Comparison of ENCODE assay signal across 1 cellular context in genomic region chr17:51166198-51166986, GRCh38.
TF ChIP-seq lines count a peak whose summit lies in the region.

Gene NME2, plus strand, starts transcription at chr17:51166411. Its CDS starts 420 bp downstream, at chr17:51166831.

TF ChIP-seq in HepG2, 621 proteins besides CTCF, POLR2A, EP300 and RAD21 (continued from another document and continues in another):
- TF ChIP-seq ZBTB3 (CRISPR knock-in tag; IDR thresholded peaks at IDR 0.05; ENCODE audit: borderline replicate concordance, low read depth): no peak
- peak; percentile 12; the same call in 1 of the 2 replicates for TF ChIP-seq FOSL2 (CRISPR knock-in tag; IDR thresholded peaks at IDR 0.05)
- peak; percentile 70; the same call in 1 of the 2 replicates for TF ChIP-seq ZNF614 (CRISPR knock-in tag; IDR thresholded peaks at IDR 0.05; ENCODE audit: borderline replicate concordance)
- peak; percentile 90; the same call in 2 of the 3 replicates for TF ChIP-seq MXI1 (IDR thresholded peaks at IDR 0.05; ENCODE audit: borderline replicate concordance, low read depth, low read length)
- no peak; the same call in 1 of the 2 replicates for TF ChIP-seq MIER3 (CRISPR knock-in tag; IDR thresholded peaks at IDR 0.05; ENCODE audit: borderline replicate concordance)
- peak; percentile 11 for TF ChIP-seq ASH2L (IDR thresholded peaks at IDR 0.05; ENCODE audit: insufficient read length, low read depth, low read length)
- 0 out of 2 replicates have a peak, but pooled peaks have one; percentile 13 for TF ChIP-seq PLSCR1 (CRISPR knock-in tag; IDR thresholded peaks at IDR 0.05; ENCODE audit: borderline replicate concordance)
- peak; percentile 34; the same call in 1 of the 2 replicates for TF ChIP-seq ZNF274 (CRISPR knock-in tag; IDR thresholded peaks at IDR 0.05)
- 0 out of 2 replicates have a peak, but pooled peaks have one; percentile 58 for TF ChIP-seq PITX1 (CRISPR knock-in tag; IDR thresholded peaks at IDR 0.05)
- peak; percentile 67 for TF ChIP-seq ELF1 (CRISPR knock-in tag; IDR thresholded peaks at IDR 0.05)
- 0 out of 2 replicates have a peak, but pooled peaks have one; percentile 61 for TF ChIP-seq ZNF292 (CRISPR knock-in tag; IDR thresholded peaks at IDR 0.05; ENCODE audit: borderline replicate concordance, low read depth)
- no peak for TF ChIP-seq FOXK2 (IDR thresholded peaks at IDR 0.05)
- peak; percentile 92 for TF ChIP-seq PHF8 (CRISPR knock-in tag; IDR thresholded peaks at IDR 0.05)
- TF ChIP-seq ZNF441 (CRISPR knock-in tag; IDR thresholded peaks at IDR 0.05; ENCODE audit: borderline replicate concordance): peak; percentile 88
- TF ChIP-seq HNF1A (IDR thresholded peaks at IDR 0.05; ENCODE audit: low read depth): no peak
- TF ChIP-seq HNF1A (CRISPR knock-in tag; IDR thresholded peaks at IDR 0.05; ENCODE audit: borderline replicate concordance): 0 out of 2 replicates have a peak, but pooled peaks have one; percentile 16
- TF ChIP-seq ZMYM4 (CRISPR knock-in tag; IDR thresholded peaks at IDR 0.05): peak; percentile 59
- TF ChIP-seq BORCS8-MEF2B (CRISPR knock-in tag; IDR thresholded peaks at IDR 0.05): 0 out of 2 replicates have a peak, but pooled peaks have one; percentile 9
- TF ChIP-seq ATRX (CRISPR knock-in tag; IDR thresholded peaks at IDR 0.05; ENCODE audit: borderline replicate concordance): no peak
- no peak for TF ChIP-seq TBX3 (IDR thresholded peaks at IDR 0.05; ENCODE audit: borderline replicate concordance)
- peak; percentile 12; the same call in 1 of the 2 replicates for TF ChIP-seq BRD4 (CRISPR knock-in tag; IDR thresholded peaks at IDR 0.05)
- no peak for TF ChIP-seq TCF12 (IDR thresholded peaks at IDR 0.05)
- peak; percentile 66; the same call in 1 of the 2 replicates for TF ChIP-seq TCF12 (CRISPR knock-in tag; IDR thresholded peaks at IDR 0.05)
- TF ChIP-seq, protein P1, sequence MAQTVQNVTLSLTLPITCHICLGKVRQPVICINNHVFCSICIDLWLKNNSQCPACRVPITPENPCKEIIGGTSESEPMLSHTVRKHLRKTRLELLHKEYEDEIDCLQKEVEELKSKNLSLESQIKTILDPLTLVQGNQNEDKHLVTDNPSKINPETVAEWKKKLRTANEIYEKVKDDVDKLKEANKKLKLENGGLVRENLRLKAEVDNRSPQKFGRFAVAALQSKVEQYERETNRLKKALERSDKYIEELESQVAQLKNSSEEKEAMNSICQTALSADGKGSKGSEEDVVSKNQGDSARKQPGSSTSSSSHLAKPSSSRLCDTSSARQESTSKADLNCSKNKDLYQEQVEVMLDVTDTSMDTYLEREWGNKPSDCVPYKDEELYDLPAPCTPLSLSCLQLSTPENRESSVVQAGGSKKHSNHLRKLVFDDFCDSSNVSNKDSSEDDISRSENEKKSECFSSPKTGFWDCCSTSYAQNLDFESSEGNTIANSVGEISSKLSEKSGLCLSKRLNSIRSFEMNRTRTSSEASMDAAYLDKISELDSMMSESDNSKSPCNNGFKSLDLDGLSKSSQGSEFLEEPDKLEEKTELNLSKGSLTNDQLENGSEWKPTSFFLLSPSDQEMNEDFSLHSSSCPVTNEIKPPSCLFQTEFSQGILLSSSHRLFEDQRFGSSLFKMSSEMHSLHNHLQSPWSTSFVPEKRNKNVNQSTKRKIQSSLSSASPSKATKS (CRISPR knock-in tag; IDR thresholded peaks at IDR 0.05): no peak
- TF ChIP-seq AHR (CRISPR knock-in tag; IDR thresholded peaks at IDR 0.05): peak; percentile 72; the same call in 1 of the 2 replicates
- TF ChIP-seq, protein P2, sequence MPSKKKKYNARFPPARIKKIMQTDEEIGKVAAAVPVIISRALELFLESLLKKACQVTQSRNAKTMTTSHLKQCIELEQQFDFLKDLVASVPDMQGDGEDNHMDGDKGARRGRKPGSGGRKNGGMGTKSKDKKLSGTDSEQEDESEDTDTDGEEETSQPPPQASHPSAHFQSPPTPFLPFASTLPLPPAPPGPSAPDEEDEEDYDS (CRISPR knock-in tag; IDR thresholded peaks at IDR 0.05): peak; percentile 62; the same call in 1 of the 2 replicates
- TF ChIP-seq ATF7-NPFF (CRISPR knock-in tag; IDR thresholded peaks at IDR 0.05; ENCODE audit: low read depth): peak; percentile 84
- TF ChIP-seq, protein P3, sequence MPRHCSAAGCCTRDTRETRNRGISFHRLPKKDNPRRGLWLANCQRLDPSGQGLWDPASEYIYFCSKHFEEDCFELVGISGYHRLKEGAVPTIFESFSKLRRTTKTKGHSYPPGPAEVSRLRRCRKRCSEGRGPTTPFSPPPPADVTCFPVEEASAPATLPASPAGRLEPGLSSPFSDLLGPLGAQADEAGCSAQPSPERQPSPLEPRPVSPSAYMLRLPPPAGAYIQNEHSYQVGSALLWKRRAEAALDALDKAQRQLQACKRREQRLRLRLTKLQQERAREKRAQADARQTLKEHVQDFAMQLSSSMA (CRISPR knock-in tag; IDR thresholded peaks at IDR 0.05): 0 out of 2 replicates have a peak, but pooled peaks have one; percentile 10
- TF ChIP-seq, protein P4, sequence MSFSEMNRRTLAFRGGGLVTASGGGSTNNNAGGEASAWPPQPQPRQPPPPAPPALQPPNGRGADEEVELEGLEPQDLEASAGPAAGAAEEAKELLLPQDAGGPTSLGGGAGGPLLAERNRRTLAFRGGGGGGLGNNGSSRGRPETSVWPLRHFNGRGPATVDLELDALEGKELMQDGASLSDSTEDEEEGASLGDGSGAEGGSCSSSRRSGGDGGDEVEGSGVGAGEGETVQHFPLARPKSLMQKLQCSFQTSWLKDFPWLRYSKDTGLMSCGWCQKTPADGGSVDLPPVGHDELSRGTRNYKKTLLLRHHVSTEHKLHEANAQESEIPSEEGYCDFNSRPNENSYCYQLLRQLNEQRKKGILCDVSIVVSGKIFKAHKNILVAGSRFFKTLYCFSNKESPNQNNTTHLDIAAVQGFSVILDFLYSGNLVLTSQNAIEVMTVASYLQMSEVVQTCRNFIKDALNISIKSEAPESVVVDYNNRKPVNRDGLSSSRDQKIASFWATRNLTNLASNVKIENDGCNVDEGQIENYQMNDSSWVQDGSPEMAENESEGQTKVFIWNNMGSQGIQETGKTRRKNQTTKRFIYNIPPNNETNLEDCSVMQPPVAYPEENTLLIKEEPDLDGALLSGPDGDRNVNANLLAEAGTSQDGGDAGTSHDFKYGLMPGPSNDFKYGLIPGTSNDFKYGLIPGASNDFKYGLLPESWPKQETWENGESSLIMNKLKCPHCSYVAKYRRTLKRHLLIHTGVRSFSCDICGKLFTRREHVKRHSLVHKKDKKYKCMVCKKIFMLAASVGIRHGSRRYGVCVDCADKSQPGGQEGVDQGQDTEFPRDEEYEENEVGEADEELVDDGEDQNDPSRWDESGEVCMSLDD (CRISPR knock-in tag; IDR thresholded peaks at IDR 0.05; ENCODE audit: borderline replicate concordance): no peak
- TF ChIP-seq ZNF576 (CRISPR knock-in tag; IDR thresholded peaks at IDR 0.05): no peak
- TF ChIP-seq, protein P5, sequence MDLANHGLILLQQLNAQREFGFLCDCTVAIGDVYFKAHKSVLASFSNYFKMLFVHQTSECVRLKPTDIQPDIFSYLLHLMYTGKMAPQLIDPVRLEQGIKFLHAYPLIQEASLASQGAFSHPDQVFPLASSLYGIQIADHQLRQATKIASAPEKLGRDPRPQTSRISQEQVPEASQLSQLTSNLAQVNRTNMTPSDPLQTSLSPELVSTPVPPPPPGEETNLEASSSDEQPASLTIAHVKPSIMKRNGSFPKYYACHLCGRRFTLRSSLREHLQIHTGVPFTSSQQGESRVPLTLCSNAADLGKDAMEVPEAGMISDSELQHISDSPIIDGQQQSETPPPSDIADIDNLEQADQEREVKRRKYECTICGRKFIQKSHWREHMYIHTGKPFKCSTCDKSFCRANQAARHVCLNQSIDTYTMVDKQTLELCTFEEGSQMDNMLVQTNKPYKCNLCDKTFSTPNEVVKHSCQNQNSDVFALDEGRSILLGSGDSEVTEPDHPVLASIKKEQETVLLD (CRISPR knock-in tag; IDR thresholded peaks at IDR 0.05; ENCODE audit: low read depth): peak; percentile 86
- TF ChIP-seq MTA1 (CRISPR knock-in tag; IDR thresholded peaks at IDR 0.05; ENCODE audit: borderline replicate concordance): peak; percentile 78; the same call in 1 of the 2 replicates
- TF ChIP-seq ZBTB25 (CRISPR knock-in tag; IDR thresholded peaks at IDR 0.05): peak; percentile 79
- TF ChIP-seq ZNF20 (CRISPR knock-in tag; IDR thresholded peaks at IDR 0.05): no peak
- no peak for TF ChIP-seq ZNF205 (CRISPR knock-in tag; IDR thresholded peaks at IDR 0.05)
- TF ChIP-seq, protein P6, sequence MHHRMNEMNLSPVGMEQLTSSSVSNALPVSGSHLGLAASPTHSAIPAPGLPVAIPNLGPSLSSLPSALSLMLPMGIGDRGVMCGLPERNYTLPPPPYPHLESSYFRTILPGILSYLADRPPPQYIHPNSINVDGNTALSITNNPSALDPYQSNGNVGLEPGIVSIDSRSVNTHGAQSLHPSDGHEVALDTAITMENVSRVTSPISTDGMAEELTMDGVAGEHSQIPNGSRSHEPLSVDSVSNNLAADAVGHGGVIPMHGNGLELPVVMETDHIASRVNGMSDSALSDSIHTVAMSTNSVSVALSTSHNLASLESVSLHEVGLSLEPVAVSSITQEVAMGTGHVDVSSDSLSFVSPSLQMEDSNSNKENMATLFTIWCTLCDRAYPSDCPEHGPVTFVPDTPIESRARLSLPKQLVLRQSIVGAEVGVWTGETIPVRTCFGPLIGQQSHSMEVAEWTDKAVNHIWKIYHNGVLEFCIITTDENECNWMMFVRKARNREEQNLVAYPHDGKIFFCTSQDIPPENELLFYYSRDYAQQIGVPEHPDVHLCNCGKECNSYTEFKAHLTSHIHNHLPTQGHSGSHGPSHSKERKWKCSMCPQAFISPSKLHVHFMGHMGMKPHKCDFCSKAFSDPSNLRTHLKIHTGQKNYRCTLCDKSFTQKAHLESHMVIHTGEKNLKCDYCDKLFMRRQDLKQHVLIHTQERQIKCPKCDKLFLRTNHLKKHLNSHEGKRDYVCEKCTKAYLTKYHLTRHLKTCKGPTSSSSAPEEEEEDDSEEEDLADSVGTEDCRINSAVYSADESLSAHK (CRISPR knock-in tag; IDR thresholded peaks at IDR 0.05; ENCODE audit: borderline replicate concordance): no peak
- TF ChIP-seq ZFP82 (CRISPR knock-in tag; IDR thresholded peaks at IDR 0.05; ENCODE audit: borderline replicate concordance): peak; percentile 17; the same call in 1 of the 2 replicates
- no peak for TF ChIP-seq ZNF264 (CRISPR knock-in tag; IDR thresholded peaks at IDR 0.05)
- no peak for TF ChIP-seq HMG20A (CRISPR knock-in tag; IDR thresholded peaks at IDR 0.05; ENCODE audit: borderline replicate concordance)
- TF ChIP-seq, protein P7, sequence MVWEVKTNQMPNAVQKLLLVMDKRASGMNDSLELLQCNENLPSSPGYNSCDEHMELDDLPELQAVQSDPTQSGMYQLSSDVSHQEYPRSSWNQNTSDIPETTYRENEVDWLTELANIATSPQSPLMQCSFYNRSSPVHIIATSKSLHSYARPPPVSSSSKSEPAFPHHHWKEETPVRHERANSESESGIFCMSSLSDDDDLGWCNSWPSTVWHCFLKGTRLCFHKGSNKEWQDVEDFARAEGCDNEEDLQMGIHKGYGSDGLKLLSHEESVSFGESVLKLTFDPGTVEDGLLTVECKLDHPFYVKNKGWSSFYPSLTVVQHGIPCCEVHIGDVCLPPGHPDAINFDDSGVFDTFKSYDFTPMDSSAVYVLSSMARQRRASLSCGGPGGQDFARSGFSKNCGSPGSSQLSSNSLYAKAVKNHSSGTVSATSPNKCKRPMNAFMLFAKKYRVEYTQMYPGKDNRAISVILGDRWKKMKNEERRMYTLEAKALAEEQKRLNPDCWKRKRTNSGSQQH (CRISPR knock-in tag; IDR thresholded peaks at IDR 0.05; ENCODE audit: low read depth): 0 out of 2 replicates have a peak, but pooled peaks have one; percentile 12
- TF ChIP-seq ZFX (CRISPR knock-in tag; IDR thresholded peaks at IDR 0.05; ENCODE audit: low read depth): peak; percentile 86
- no peak for TF ChIP-seq NR2F6 (IDR thresholded peaks at IDR 0.05)
- TF ChIP-seq NR2F6 (CRISPR knock-in tag; IDR thresholded peaks at IDR 0.05): no peak
- peak; percentile 59 for TF ChIP-seq HNRNPK (IDR thresholded peaks at IDR 0.05; ENCODE audit: low read depth, low read length, poor library complexity, severe bottlenecking)
- TF ChIP-seq STAT5B (CRISPR knock-in tag; IDR thresholded peaks at IDR 0.05): no peak
- TF ChIP-seq ZNF235 (CRISPR knock-in tag; IDR thresholded peaks at IDR 0.05; ENCODE audit: borderline replicate concordance): peak; percentile 76
